Comparison of ENCODE assay signal across 17 cellular contexts in the genomic region with DNA sequence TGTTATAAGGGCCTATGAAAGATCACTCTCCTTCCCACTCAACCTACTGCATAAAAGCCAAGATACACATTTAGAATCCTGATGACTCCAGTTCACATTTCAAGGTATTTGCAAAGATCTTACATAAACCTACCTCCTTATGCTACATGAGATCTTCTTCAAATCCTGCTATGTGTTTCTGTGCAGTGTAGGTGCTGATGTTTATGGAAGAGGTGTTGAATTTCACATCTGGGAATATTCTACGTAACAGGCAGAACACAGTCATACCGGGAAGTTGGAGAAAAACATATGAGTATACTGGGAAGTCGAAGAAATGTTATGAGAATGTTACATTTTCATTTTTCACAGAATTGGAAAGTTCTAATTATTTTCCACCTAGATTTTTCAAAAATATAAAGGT.
"Had no signal": no experiment of that assay in that cellular context is flagged by ENCODE, and none has a peak within 500 bp of the region (broad histone marks: within the 10 kb centered on the region; RNA-seq: fewer than 3 reads in every experiment).

No MANE protein-coding gene starts in this region.

- H3K36me3 ChIP-seq: breast epithelium, esophagus squamous epithelium, heart right ventricle, neural progenitor cell, thyroid gland, upper lobe of right lung had no signal

- H3K4me3 ChIP-seq: breast epithelium, coronary artery, esophagus squamous epithelium, heart right ventricle, lung, neural progenitor cell, thyroid gland, upper lobe of right lung had no signal

- H3K4me2 ChIP-seq: neural progenitor cell had no signal

- DNase-seq: activated CD8-positive, alpha-beta memory T cell treated with anti-CD3 and anti-CD28 coated beads, Interleukin-2, amount 50 U/mL, for 4 hours; activated naive CD4-positive, alpha-beta T cell; activated T-cell treated with anti-CD3 and anti-CD28 coated beads, Interleukin-2, amount 50 U/mL, for 24 hours; amniotic stem cell; esophagus squamous epithelium; heart right ventricle; naive thymus-derived CD4-positive, alpha-beta T cell; stimulated activated CD4-positive, alpha-beta T cell treated with anti-CD3 and anti-CD28 coated beads, Interleukin-12 subunit alpha, Interleukin-12 subunit beta, amount 100 ng/mL, for 4 hours; stimulated activated CD4-positive, alpha-beta T cell treated with anti-CD3 and anti-CD28 coated beads, Interleukin-4, amount 100 ng/mL, for 4 hours; stimulated activated naive CD8-positive, alpha-beta T cell treated with anti-CD3 and anti-CD28 coated beads, Interleukin-15, Interleukin-2, amounts not matched to agents 100 U/mL and 50 U/mL, for 24 hours; T-helper 1 cell; thyroid gland; upper lobe of right lung had no signal

- H3K27ac ChIP-seq: breast epithelium, coronary artery, esophagus squamous epithelium, heart right ventricle, neural progenitor cell, thyroid gland, upper lobe of right lung had no signal

- H3K9me3 ChIP-seq: breast epithelium, esophagus squamous epithelium, heart right ventricle, thyroid gland, upper lobe of right lung had no signal

- H2AFZ ChIP-seq: neural progenitor cell had no signal

- H3K4me1 ChIP-seq: breast epithelium, esophagus squamous epithelium, heart right ventricle, neural progenitor cell, thyroid gland, upper lobe of right lung had no signal

- H3K27me3 ChIP-seq: breast epithelium, esophagus squamous epithelium, heart right ventricle, neural progenitor cell, thyroid gland, upper lobe of right lung had no signal
